In genomic region chr5:112737088-112737471, GRCh38 we compare ENCODE assay signal across 8 cellular contexts. TPM values are rescaled to one million over a fixed set of nuclear protein-coding genes. Genes with fewer than 3 reads are reported as not detected.
DNase-seq lines count a peak whose midpoint lies in the region; ATAC-seq and TF ChIP-seq lines count a peak whose summit lies in the region.

No MANE protein-coding gene starts in this region.

- peak overlapping the region; percentile 89 for H3K4me3 Mint-ChIP-seq in activated naive CD8-positive, alpha-beta T cell treated with anti-CD3 and anti-CD28 coated beads, Interleukin-2, amount 10 ng/mL, durations not matched to agents 7 days and 5 days
- peak overlapping the region; percentile 98 for H3K4me3 Mint-ChIP-seq in type B pancreatic cell

- DNase-seq in EL (peak; percentile 6), kidney tubule cell (ENCODE audit: low spot score) (peak; percentile 4), type B pancreatic cell (ENCODE audit: extremely low spot score, unreplicated experiment) (no peak), cerebellar cortex (ENCODE audit: low spot score) (no peak), SW480 (ENCODE audit: low spot score) (no peak), NCI-H128 (lab: John Stamatoyannopoulos, UW; ENCODE audit: unreplicated experiment) (no peak)
- no peak for DNase-seq in activated naive CD8-positive, alpha-beta T cell treated with anti-CD3 and anti-CD28 coated beads, Interleukin-2, amount 10 ng/mL, durations not matched to agents 7 days and 5 days

- H3K9me3 Mint-ChIP-seq in activated naive CD8-positive, alpha-beta T cell treated with anti-CD3 and anti-CD28 coated beads, Interleukin-2, amount 10 ng/mL, durations not matched to agents 7 days and 5 days = no peaks in the 10 kb centered on the region
- no peaks in the 10 kb centered on the region for H3K9me3 Mint-ChIP-seq in type B pancreatic cell

- peaks cover 1% of the 10 kb centered on the region for H3K36me3 Mint-ChIP-seq in activated naive CD8-positive, alpha-beta T cell treated with anti-CD3 and anti-CD28 coated beads, Interleukin-2, amount 10 ng/mL, durations not matched to agents 7 days and 5 days
- peaks cover 5% of the 10 kb centered on the region for H3K36me3 Mint-ChIP-seq in type B pancreatic cell

- TF ChIP-seq CTCF in type B pancreatic cell (conservative IDR thresholded peaks at IDR 0.05) = no peak

- no peak overlapping the region for H3K27ac Mint-ChIP-seq in activated naive CD8-positive, alpha-beta T cell treated with anti-CD3 and anti-CD28 coated beads, Interleukin-2, amount 10 ng/mL, durations not matched to agents 7 days and 5 days
- no peak overlapping the region for H3K27ac Mint-ChIP-seq in type B pancreatic cell

- peaks cover 11% of the 10 kb centered on the region for H3K4me1 Mint-ChIP-seq in activated naive CD8-positive, alpha-beta T cell treated with anti-CD3 and anti-CD28 coated beads, Interleukin-2, amount 10 ng/mL, durations not matched to agents 7 days and 5 days
- H3K4me1 Mint-ChIP-seq in type B pancreatic cell (ENCODE audit: unreplicated experiment) = peaks cover 12% of the 10 kb centered on the region

- peak; percentile 2 for ATAC-seq in HG02759 (IDR thresholded peaks at IDR 0.05; ENCODE audit: unreplicated experiment)
- ATAC-seq in activated naive CD8-positive, alpha-beta T cell treated with anti-CD3 and anti-CD28 coated beads, Interleukin-2, amount 10 ng/mL, durations not matched to agents 7 days and 5 days (ENCODE audit: low read depth) = no peak

- H3K27me3 Mint-ChIP-seq in activated naive CD8-positive, alpha-beta T cell treated with anti-CD3 and anti-CD28 coated beads, Interleukin-2, amount 10 ng/mL, durations not matched to agents 7 days and 5 days = no peaks in the 10 kb centered on the region
- H3K27me3 Mint-ChIP-seq in type B pancreatic cell = no peaks in the 10 kb centered on the region

- POLR2A ChIA-PET in activated naive CD8-positive, alpha-beta T cell treated with anti-CD3 and anti-CD28 coated beads, Interleukin-2, amount 10 ng/mL, durations not matched to agents 7 days and 5 days (lab: Charles Lee) = interaction anchor here (0.8 to 2.0 kb wide), 3 partner anchors 29 to 239 kb away, joined by 3 to 6 read pairs (median 3); partner anchors contain the start of gene DCP2

RNA-seq across cellular contexts. Expression of gene APC, which starts 0.6 kb away (rescaled TPM):
- total RNA-seq in activated naive CD8-positive, alpha-beta T cell treated with anti-CD3 and anti-CD28 coated beads, Interleukin-2, amount 10 ng/mL, durations not matched to agents 7 days and 5 days = 10 to 100 TPM; 28.6 to 33.6 TPM
- total RNA-seq in type B pancreatic cell (ENCODE audit: low replicate concordance) = 47.7 and 48.6 TPM in 2 replicates

Comparison
In these comparisons a context has a peak if more than half of its experiments do, and no peak if none do; other contexts are left out.
1. DNase-seq: peak in EL (single experiment) and kidney tubule cell (single experiment); none in activated naive CD8-positive, alpha-beta T cell treated with anti-CD3 and anti-CD28 coated beads, Interleukin-2, amount 10 ng/mL, durations not matched to agents 7 days and 5 days (single experiment), type B pancreatic cell (single experiment), cerebellar cortex (single experiment), SW480 (single experiment) and NCI-H128 (single experiment).